17 cellular contexts compared by ENCODE assay signal in the genomic region with DNA sequence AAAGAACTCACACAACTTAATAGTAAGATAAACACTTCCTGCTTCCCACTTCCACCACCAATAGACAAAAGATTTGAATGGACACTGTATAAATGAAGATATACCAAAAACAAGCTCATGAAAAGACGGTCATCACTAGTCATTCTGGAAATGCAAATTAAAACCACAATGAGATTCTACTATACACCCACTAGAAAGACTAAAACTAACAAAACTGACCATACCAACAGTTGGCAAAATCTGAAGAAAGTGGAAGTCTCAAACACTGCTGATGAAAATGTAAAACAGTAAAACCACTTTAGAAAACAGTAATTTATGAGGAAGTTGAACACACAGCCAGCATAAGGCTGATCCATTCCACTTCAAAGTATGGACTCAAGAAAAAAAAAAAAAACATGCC. TPM values are rescaled to one million over a fixed set of nuclear protein-coding genes. Genes with fewer than 3 reads are reported as not detected.
DNase-seq lines count a peak whose midpoint lies in the region; ATAC-seq and TF ChIP-seq lines count a peak whose summit lies in the region.
"Had no signal": no experiment of that assay in that cellular context is flagged by ENCODE, and none has a peak within 500 bp of the region (broad histone marks: within the 10 kb centered on the region; RNA-seq: fewer than 3 reads in every experiment).

No MANE protein-coding gene starts in this region.

- no peaks in the 10 kb centered on the region for H3K27me3 ChIP-seq in ascending aorta
- H3K27me3 ChIP-seq: stomach had no signal

- no peaks in the 10 kb centered on the region for H3K4me1 ChIP-seq in ascending aorta
- H3K4me1 ChIP-seq: stomach had no signal

- H3K27ac Mint-ChIP-seq in activated naive CD4-positive, alpha-beta T cell treated with anti-CD3 and anti-CD28 coated beads, Interleukin-2, amount 10 ng/mL, durations not matched to agents 7 days and 5 days: no peak overlapping the region
- H3K27ac Mint-ChIP-seq: brain; dendritic cell treated with granulocyte-macrophage colony-stimulating factor and Interleukin-4, amounts not matched to agents 40 ng/mL and 50 ng/mL, for 4 days; nephron progenitor cell had no signal

- peaks cover 2% of the 10 kb centered on the region for H3K9me3 Mint-ChIP-seq in activated naive CD4-positive, alpha-beta T cell treated with anti-CD3 and anti-CD28 coated beads, Interleukin-2, amount 10 ng/mL, durations not matched to agents 7 days and 5 days
- H3K9me3 Mint-ChIP-seq: nephron progenitor cell had no signal

- TF ChIP-seq CTCF in ascending aorta (IDR thresholded peaks at IDR 0.05): no peak

- no peak for DNase-seq in activated naive CD4-positive, alpha-beta T cell treated with anti-CD3 and anti-CD28 coated beads, Interleukin-2, amount 10 ng/mL, durations not matched to agents 7 days and 5 days
- DNase-seq in hippocampal formation (lab: John Stamatoyannopoulos, UW) (no peak), ascending aorta (ENCODE audit: low spot score in 2 of 2) (no peak), DMS79 treated with DMSO at 0.1 percent for 48 hours (lab: John Stamatoyannopoulos, UW) (no peak)
- DNase-seq: activated naive CD4-positive, alpha-beta T cell; glutamatergic neuron; mammary epithelial cell; NCI-H82; nephron progenitor cell; stomach had no signal

- no peaks in the 10 kb centered on the region for H3K4me1 Mint-ChIP-seq in activated naive CD4-positive, alpha-beta T cell treated with anti-CD3 and anti-CD28 coated beads, Interleukin-2, amount 10 ng/mL, durations not matched to agents 7 days and 5 days
- H3K4me1 Mint-ChIP-seq: brain had no signal

- no peaks in the 10 kb centered on the region for H3K9me3 ChIP-seq in ascending aorta
- H3K9me3 ChIP-seq: stomach had no signal

- H3K36me3 Mint-ChIP-seq in activated naive CD4-positive, alpha-beta T cell treated with anti-CD3 and anti-CD28 coated beads, Interleukin-2, amount 10 ng/mL, durations not matched to agents 7 days and 5 days: no peaks in the 10 kb centered on the region
- H3K36me3 Mint-ChIP-seq: brain had no signal

- no peaks in the 10 kb centered on the region for H3K27me3 Mint-ChIP-seq in activated naive CD4-positive, alpha-beta T cell treated with anti-CD3 and anti-CD28 coated beads, Interleukin-2, amount 10 ng/mL, durations not matched to agents 7 days and 5 days
- H3K27me3 Mint-ChIP-seq: brain; dendritic cell treated with granulocyte-macrophage colony-stimulating factor and Interleukin-4, amounts not matched to agents 40 ng/mL and 50 ng/mL, for 4 days had no signal

- H3K36me3 ChIP-seq in ascending aorta: no peaks in the 10 kb centered on the region
- H3K36me3 ChIP-seq: stomach had no signal

- CTCF ChIA-PET in activated naive CD4-positive, alpha-beta T cell treated with anti-CD3 and anti-CD28 coated beads, Interleukin-2, amount 10 ng/mL, durations not matched to agents 7 days and 5 days (lab: Charles Lee): no interaction called here

- no peak overlapping the region for H3K4me3 ChIP-seq in ascending aorta
- H3K4me3 ChIP-seq: stomach had no signal

- H3K4me3 Mint-ChIP-seq in activated naive CD4-positive, alpha-beta T cell treated with anti-CD3 and anti-CD28 coated beads, Interleukin-2, amount 10 ng/mL, durations not matched to agents 7 days and 5 days: no peak overlapping the region
- H3K4me3 Mint-ChIP-seq: brain; dendritic cell treated with granulocyte-macrophage colony-stimulating factor and Interleukin-4, amounts not matched to agents 40 ng/mL and 50 ng/mL, for 4 days; nephron progenitor cell had no signal

- H3K27ac ChIP-seq in ascending aorta: no peak overlapping the region
- H3K27ac ChIP-seq: stomach had no signal

- ATAC-seq in GM18858 (IDR thresholded peaks at IDR 0.05; ENCODE audit: unreplicated experiment) (peak; percentile 83), GM21447 (IDR thresholded peaks at IDR 0.05; ENCODE audit: unreplicated experiment) (peak; percentile 75), HG02938 (IDR thresholded peaks at IDR 0.05; ENCODE audit: unreplicated experiment) (peak; percentile 80), HG03520 (IDR thresholded peaks at IDR 0.05; ENCODE audit: unreplicated experiment) (peak; percentile 76)
- ATAC-seq: esophagus mucosa had no signal

- intact Hi-C loops in ascending aorta (cut with DNase I): no loop called here

RNA-seq across cellular contexts. Expression of a gene that starts 35.6 kb away (rescaled TPM):
- 0.32 TPM for total RNA-seq in ascending aorta
